In the genomic region with DNA sequence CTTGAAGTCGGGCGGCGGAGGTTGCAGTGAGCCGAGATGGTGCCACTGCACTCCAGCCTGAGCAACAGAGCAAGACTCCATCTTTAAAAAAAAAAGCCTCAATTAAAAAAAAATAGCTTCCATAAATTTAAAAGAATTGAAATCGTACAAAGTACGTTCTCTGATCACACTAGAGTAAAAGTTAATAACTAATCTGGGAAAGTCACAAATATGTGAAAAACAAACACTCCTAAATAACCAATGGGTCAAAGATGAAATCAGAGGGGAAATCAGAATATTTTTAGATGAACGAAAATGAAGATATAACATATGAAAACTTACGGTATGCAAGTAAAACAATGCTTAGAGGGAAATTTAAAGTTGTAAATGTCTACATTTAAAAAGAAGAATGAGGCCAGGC, we compare ENCODE assay signal across 23 cellular contexts. TPM values are rescaled to one million over a fixed set of nuclear protein-coding genes. Genes with fewer than 3 reads are reported as not detected.
DNase-seq lines count a peak whose midpoint lies in the region; ATAC-seq and TF ChIP-seq lines count a peak whose summit lies in the region.
"Had no signal": no experiment of that assay in that cellular context is flagged by ENCODE, and none has a peak within 500 bp of the region (broad histone marks: within the 10 kb centered on the region; RNA-seq: fewer than 3 reads in every experiment).

No MANE protein-coding gene starts in this region.

- H3K36me3 Mint-ChIP-seq in T-helper 17 cell (ENCODE audit: low read depth), result no peaks in the 10 kb centered on the region

- WGBS in liver, result 62% methylated on average over 8 of the region's 8 CpGs

- no peak overlapping the region for H3K27ac ChIP-seq in liver (ENCODE audit: low read depth in 1 of 2, low read length in 2 of 2)
- H3K27ac ChIP-seq: BLaER1 had no signal

- H3K36me3 ChIP-seq in liver (ENCODE audit: control insufficient read depth in 4 of 4, insufficient read depth in 3 of 4, low read depth in 1 of 4, low read length in 3 of 4), result no peaks in the 10 kb centered on the region
- H3K36me3 ChIP-seq: BE2C had no signal

- H3K4me1 Mint-ChIP-seq in T-helper 17 cell, result no peaks in the 10 kb centered on the region
- H3K4me1 Mint-ChIP-seq: CD4-positive, CD25-positive, alpha-beta regulatory T cell; CD8-positive, alpha-beta memory T cell had no signal

- no peaks in the 10 kb centered on the region for H3K27me3 ChIP-seq in liver (ENCODE audit: control insufficient read depth in 4 of 4, insufficient read depth in 4 of 4, low read length in 3 of 4)
- H3K27me3 ChIP-seq: BE2C, BLaER1 had no signal

- H3K4me3 Mint-ChIP-seq in T-helper 17 cell, result no peak overlapping the region
- H3K4me3 Mint-ChIP-seq: CD14-positive monocyte; CD4-positive, alpha-beta memory T cell; CD4-positive, CD25-positive, alpha-beta regulatory T cell; CD8-positive, alpha-beta memory T cell had no signal

- DNase-seq in T-helper 17 cell, result no peak
- no peak for DNase-seq in left lobe of liver (ENCODE audit: low spot score)
- no peak for DNase-seq in DMS79 (lab: John Stamatoyannopoulos, UW)
- no peak for DNase-seq in NCI-H1092 treated with DMSO at 0.1 percent for 48 hours (lab: John Stamatoyannopoulos, UW)
- DNase-seq in activated naive CD4-positive, alpha-beta T cell (lab: John Stamatoyannopoulos, UW), result no peak
- DNase-seq: 8988T; ACHN; BE2C; C1 segment of cervical spinal cord; CD4-positive, alpha-beta memory T cell; CD4-positive, CD25-positive, alpha-beta regulatory T cell; CD8-positive, alpha-beta memory T cell; COR-L47; DMS 273 treated with DMSO at 0.1 percent for 48 hours; DMS153; DMS53; DMS79 treated with DMSO at 0.1 percent for 48 hours; GDM1 had no signal

- H3K9me3 ChIP-seq in T-helper 17 cell (ENCODE audit: control insufficient read depth, low read length, poor library complexity, severe bottlenecking) (no peaks in the 10 kb centered on the region), liver (ENCODE audit: control insufficient read depth in 4 of 4, low read length in 3 of 4) (no peaks in the 10 kb centered on the region)
- H3K9me3 ChIP-seq: BE2C had no signal

- no peak for ATAC-seq in T-helper 17 cell
- ATAC-seq in left lobe of liver, result peak; percentile 54
- no peak for ATAC-seq in GM19351 (IDR thresholded peaks at IDR 0.05; ENCODE audit: unreplicated experiment)
- ATAC-seq: GM12878 had no signal

- TF ChIP-seq RAD21 in liver (IDR thresholded peaks at IDR 0.05), result no peak

- H3K27ac Mint-ChIP-seq in T-helper 17 cell, result peak overlapping the region; percentile 39
- H3K27ac Mint-ChIP-seq: CD14-positive monocyte; CD4-positive, alpha-beta memory T cell; CD4-positive, CD25-positive, alpha-beta regulatory T cell; CD8-positive, alpha-beta memory T cell had no signal

- TF ChIP-seq CTCF in liver (IDR thresholded peaks at IDR 0.05; ENCODE audit: low read depth, low read length, missing input control), result no peak

- H3K27me3 Mint-ChIP-seq in T-helper 17 cell, result no peaks in the 10 kb centered on the region
- H3K27me3 Mint-ChIP-seq: CD4-positive, alpha-beta memory T cell; CD4-positive, CD25-positive, alpha-beta regulatory T cell; CD8-positive, alpha-beta memory T cell had no signal

- H3K4me3 ChIP-seq in liver (ENCODE audit: low read depth in 1 of 3, low read length in 3 of 3), result no peak overlapping the region
- H3K4me3 ChIP-seq: BLaER1, GM12878 had no signal

- peaks cover 3 to 5% (median 4%) of the 10 kb centered on the region in 4 donors for H3K4me1 ChIP-seq in liver (ENCODE audit: control insufficient read depth in 4 of 4, insufficient read depth in 4 of 4, low read length in 3 of 4)
- H3K4me1 ChIP-seq: BLaER1 had no signal

- H3K9ac ChIP-seq in liver (ENCODE audit: low read depth in 1 of 2, low read length in 2 of 2), result no peak overlapping the region
- H3K9ac ChIP-seq: BLaER1 had no signal

TF ChIP-seq in liver, 16 proteins besides CTCF, POLR2A, EP300 and RAD21:
- TF ChIP-seq, protein P1, sequence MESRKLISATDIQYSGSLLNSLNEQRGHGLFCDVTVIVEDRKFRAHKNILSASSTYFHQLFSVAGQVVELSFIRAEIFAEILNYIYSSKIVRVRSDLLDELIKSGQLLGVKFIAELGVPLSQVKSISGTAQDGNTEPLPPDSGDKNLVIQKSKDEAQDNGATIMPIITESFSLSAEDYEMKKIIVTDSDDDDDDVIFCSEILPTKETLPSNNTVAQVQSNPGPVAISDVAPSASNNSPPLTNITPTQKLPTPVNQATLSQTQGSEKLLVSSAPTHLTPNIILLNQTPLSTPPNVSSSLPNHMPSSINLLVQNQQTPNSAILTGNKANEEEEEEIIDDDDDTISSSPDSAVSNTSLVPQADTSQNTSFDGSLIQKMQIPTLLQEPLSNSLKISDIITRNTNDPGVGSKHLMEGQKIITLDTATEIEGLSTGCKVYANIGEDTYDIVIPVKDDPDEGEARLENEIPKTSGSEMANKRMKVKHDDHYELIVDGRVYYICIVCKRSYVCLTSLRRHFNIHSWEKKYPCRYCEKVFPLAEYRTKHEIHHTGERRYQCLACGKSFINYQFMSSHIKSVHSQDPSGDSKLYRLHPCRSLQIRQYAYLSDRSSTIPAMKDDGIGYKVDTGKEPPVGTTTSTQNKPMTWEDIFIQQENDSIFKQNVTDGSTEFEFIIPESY (IDR thresholded peaks at IDR 0.05), result no peak
- TF ChIP-seq, protein P2, sequence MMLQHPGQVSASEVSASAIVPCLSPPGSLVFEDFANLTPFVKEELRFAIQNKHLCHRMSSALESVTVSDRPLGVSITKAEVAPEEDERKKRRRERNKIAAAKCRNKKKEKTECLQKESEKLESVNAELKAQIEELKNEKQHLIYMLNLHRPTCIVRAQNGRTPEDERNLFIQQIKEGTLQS (IDR thresholded peaks at IDR 0.05), result no peak
- no peak for TF ChIP-seq EGR1 (IDR thresholded peaks at IDR 0.05; ENCODE audit: low read depth in 2 of 2)
- TF ChIP-seq, protein P3, sequence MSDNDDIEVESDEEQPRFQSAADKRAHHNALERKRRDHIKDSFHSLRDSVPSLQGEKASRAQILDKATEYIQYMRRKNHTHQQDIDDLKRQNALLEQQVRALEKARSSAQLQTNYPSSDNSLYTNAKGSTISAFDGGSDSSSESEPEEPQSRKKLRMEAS (IDR thresholded peaks at IDR 0.05), result no peak
- peak; percentile 39 for TF ChIP-seq SP1 (IDR thresholded peaks at IDR 0.05)
- TF ChIP-seq HNF4G (IDR thresholded peaks at IDR 0.05), result no peak
- no peak for TF ChIP-seq NR2F2 (IDR thresholded peaks at IDR 0.05)
- no peak for TF ChIP-seq GABPA (IDR thresholded peaks at IDR 0.05 in 1 of 2, conservative IDR thresholded peaks at IDR 0.05 in 1 of 2)
- TF ChIP-seq HNF4A (conservative IDR thresholded peaks at IDR 0.05), result peak in 1 of 2 donors; percentile 18

RNA-seq across cellular contexts. Expression of a gene that starts 19.8 kb away (rescaled TPM):
- total RNA-seq in T-helper 17 cell (under 1 TPM; 0.15 to 0.21 TPM), left lobe of liver (0.15 TPM), liver (1 to 10 TPM in 1 of 2 donors, under 1 TPM in 1; 0.17 to 1.6 TPM)
- under 1 TPM; 0.04 to 0.25 TPM for polyA plus RNA-seq in liver

RNA-seq across cellular contexts. Expression of a gene that starts 53.7 kb away (rescaled TPM):
- total RNA-seq in T-helper 17 cell (10 to 100 TPM; 34.2 to 46.2 TPM), left lobe of liver (17.4 TPM), liver (10 to 100 TPM; 19.5 to 25.1 TPM)
- polyA plus RNA-seq in liver, result 1 to 10 TPM; 7.4 to 9.4 TPM
